ENCODE assay signal across 8 cellular contexts in the genomic region with DNA sequence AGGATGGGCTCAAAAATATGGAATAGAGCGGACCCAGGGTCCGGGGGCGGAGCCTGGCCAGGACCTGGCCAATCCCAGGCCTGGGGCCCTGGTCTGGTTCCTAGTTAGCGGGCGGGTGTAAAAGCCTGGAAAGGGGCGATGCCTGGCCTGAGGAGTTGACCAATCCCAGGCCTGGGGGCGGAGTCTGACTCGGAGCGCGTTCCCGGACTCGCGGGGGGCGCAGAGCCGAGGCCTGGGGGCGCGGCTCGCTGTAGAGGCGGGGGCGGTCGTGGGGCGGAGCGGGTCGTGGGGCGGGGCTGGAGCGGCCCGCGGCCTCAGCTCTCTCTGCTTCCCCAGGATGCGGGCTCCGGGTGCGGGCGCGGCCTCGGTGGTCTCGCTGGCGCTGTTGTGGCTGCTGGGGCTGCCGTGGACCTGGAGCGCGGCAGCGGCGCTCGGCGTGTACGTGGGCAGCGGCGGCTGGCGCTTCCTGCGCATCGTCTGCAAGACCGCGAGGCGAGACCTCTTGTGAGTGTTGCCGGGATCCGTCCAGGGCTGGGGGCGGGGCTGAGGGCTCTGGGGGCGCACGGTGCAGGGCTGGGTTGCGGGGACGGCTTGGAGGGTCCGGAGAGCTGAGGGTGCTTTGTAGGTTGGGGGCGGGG. TPM values are rescaled to one million over a fixed set of nuclear protein-coding genes. Genes with fewer than 3 reads are reported as not detected.
DNase-seq lines count a peak whose midpoint lies in the region; ATAC-seq, FAIRE-seq and TF ChIP-seq lines count a peak whose summit lies in the region.

TSS of gene SLC27A1 (plus strand) at position 321 of the 638 bp plus-strand sequence. CDS start at position 338, 17 bp downstream.

- H3K36me3 ChIP-seq in BE2C = no peaks in the 10 kb centered on the region
- peaks cover 0 to 2% of the 10 kb centered on the region in 2 experiments; a peak in 1 of 5 replicates for H3K36me3 ChIP-seq in HepG2 (replicated peaks in 1 of 2; ENCODE audit: control insufficient read depth in 1 of 2, insufficient read depth in 2 of 2, low read length in 2 of 2)

- BruUV-seq in HepG2 (replicated peaks; lab: Mats Ljungman, UMichigan) = no TSS peak

- FAIRE-seq in GM19239 (lab: Jason Lieb, UNC) (peak; percentile 95), HepG2 (lab: Jason Lieb, UNC) (peak; percentile 81)

- peak within 1 kb of the TSS; percentile 87 for H2AFZ ChIP-seq in HepG2 (ENCODE audit: low read length)

- DNase-seq in BE2C (peak; percentile 100), GM19239 (ENCODE audit: insufficient read length, low spot score) (peak; percentile 89), NCI-H526 (lab: John Stamatoyannopoulos, UW) (peak; percentile 89 to 97), dermis microvascular lymphatic vessel endothelial cell (ENCODE audit: low read depth in 2 of 2) (peak; percentile 97 to 99), HepG2 (ENCODE audit: low spot score) (peak; percentile 98)
- peak; percentile 64 to 83 for DNase-seq in activated CD4-positive, alpha-beta T cell treated with anti-CD3 and anti-CD28 coated beads, Interleukin-2, amount 50 U/mL, for 24 hours (ENCODE audit: low read depth in 1 of 2, low spot score in 1 of 2)
- peak; percentile 81 for DNase-seq in stimulated activated CD4-positive, alpha-beta T cell treated with anti-CD3 and anti-CD28 coated beads, Interleukin-2, amount 100 ng/mL, for 4 hours (ENCODE audit: low read depth)

- H3K9me3 ChIP-seq in BE2C = no peaks in the 10 kb centered on the region
- no peaks in the 10 kb centered on the region for H3K9me3 ChIP-seq in HepG2 (ENCODE audit: low read length)

- TF ChIP-seq CTCF in BE2C (IDR thresholded peaks at IDR 0.05; ENCODE audit: low read depth, low read length) (no peak), HepG2 (CRISPR knock-in tag; IDR thresholded peaks at IDR 0.05) (peak; percentile 19; the same call in 1 of the 2 replicates)

- peak in 1 of 2 experiments; percentile 61; a peak in 1 of 4 replicates for TF ChIP-seq POLR2A in HepG2 (IDR thresholded peaks at IDR 0.05; ENCODE audit: insufficient read depth in 1 of 2, low read depth in 2 of 2, low read length in 2 of 2)

- peaks cover 8% of the 10 kb centered on the region for H3K79me2 ChIP-seq in HepG2 (ENCODE audit: insufficient read depth, low read length)

- POLR2A ChIA-PET in HepG2 (lab: Yijun Ruan, JAX) = interaction anchor here (0.6 to 2.0 kb wide), 4 partner anchors 28 to 136 kb away, joined by 3 to 5 read pairs (median 3); partner anchors contain the start of genes BST2 and PGLS

- H3K4me2 ChIP-seq in HepG2 (ENCODE audit: low read depth, low read length) = peak within 1 kb of the TSS; percentile 98

- intact Hi-C loops in HepG2 (cut with micrococcal nuclease; ENCODE audit: unreplicated experiment) = no loop called here

- H4K20me1 ChIP-seq in HepG2 (ENCODE audit: insufficient read depth, low read length) = no peaks in the 10 kb centered on the region

- no peak for TF ChIP-seq RAD21 in HepG2 (CRISPR knock-in tag; IDR thresholded peaks at IDR 0.05)

- 0% methylated on average over 10 of the region's 61 CpGs for WGBS in HepG2 (ENCODE audit: low lambda C conversion rate)

- TF ChIP-seq EP300 in HepG2 (IDR thresholded peaks at IDR 0.05; ENCODE audit: low read depth in 2 of 2, low read length in 2 of 2) (no peak), HepG2 (CRISPR knock-in tag; IDR thresholded peaks at IDR 0.05; ENCODE audit: borderline replicate concordance) (no peak)

- H3K27me3 ChIP-seq in BE2C (no peaks in the 10 kb centered on the region), HepG2 (ENCODE audit: control insufficient read depth in 1 of 2, insufficient read depth in 2 of 2, low read length in 2 of 2) (peaks cover 0 to 10% of the 10 kb centered on the region in 2 experiments; a peak in 2 of 5 replicates)

- in situ Hi-C loops in HepG2 (cut with HindIII; ENCODE audit: extremely low pct_ligation_motif_present, low pct_unique_long_range_greater_than_20kb) = no loop called here

- CTCF ChIA-PET in HepG2 (lab: Yijun Ruan, JAX; ENCODE audit: low intra/inter-chr PET ratio, low total read pairs) = no interaction called here

- H3K4me1 ChIP-seq in BE2C (peaks cover 5% of the 10 kb centered on the region), HepG2 (ENCODE audit: insufficient read depth, low read length) (peaks cover 62% of the 10 kb centered on the region)

- peak within 1 kb of the TSS; percentile 69 for H3K9ac ChIP-seq in HepG2 (ENCODE audit: insufficient read depth, low read depth, low read length)

- peak; percentile 68 for ATAC-seq in HG03442 (IDR thresholded peaks at IDR 0.05; ENCODE audit: unreplicated experiment)
- ATAC-seq in HepG2 = peak; percentile 93

- H3K27ac ChIP-seq in HepG2 (ENCODE audit: extremely low read length, insufficient read depth, low read length) = peak within 1 kb of the TSS; percentile 69

- H3K4me3 ChIP-seq in BE2C (ENCODE audit: low read depth, low read length) = peak within 1 kb of the TSS; percentile 65
- H3K4me3 ChIP-seq in HepG2 (replicated peaks in 1 of 3; ENCODE audit: insufficient read depth in 1 of 3, low read depth in 2 of 3, low read length in 3 of 3) = peak within 1 kb of the TSS; percentile 76 to 97 (median 85)

TF ChIP-seq in HepG2, 621 proteins besides CTCF, POLR2A, EP300 and RAD21 (continues in another document):
- TF ChIP-seq SP5 (CRISPR knock-in tag; IDR thresholded peaks at IDR 0.05; ENCODE audit: borderline replicate concordance, low read depth) (no peak; the same call in 1 of the 2 replicates), ZNF432 (CRISPR knock-in tag; IDR thresholded peaks at IDR 0.05; ENCODE audit: borderline replicate concordance) (no peak), TGIF2 (CRISPR knock-in tag; IDR thresholded peaks at IDR 0.05) (no peak), IKZF1 (IDR thresholded peaks at IDR 0.05) (no peak), SCMH1 (CRISPR knock-in tag; IDR thresholded peaks at IDR 0.05; ENCODE audit: borderline replicate concordance) (no peak), ZNF10 (CRISPR knock-in tag; IDR thresholded peaks at IDR 0.05; ENCODE audit: borderline replicate concordance, low read depth) (no peak), ZBTB43 (CRISPR knock-in tag; conservative IDR thresholded peaks at IDR 0.05) (no peak), CCDC6 (CRISPR knock-in tag; IDR thresholded peaks at IDR 0.05) (peak; percentile 38; the same call in 1 of the 2 replicates)

RNA-seq across cellular contexts. Expression of gene SLC27A1, which starts in this region (rescaled TPM):
- 4.7 TPM for polyA plus RNA-seq in BE2C (2012; ENCODE audit: insufficient read depth, insufficient read length, low read depth)
- total RNA-seq in dermis microvascular lymphatic vessel endothelial cell (13.2 and 22.4 TPM in 2 replicates), HepG2 (2016; rRNA removed; fragmentation: Illumina TruSeq; extraction: Trizol) (1.7 and 4.1 TPM in 2 replicates)
- 0.71 and 0.79 TPM in 2 replicates for total RNA-seq in HepG2 (2016; cell fraction: cytosol; rRNA removed; fragmentation: Illumina TruSeq; extraction: Trizol; ENCODE audit: low read depth)
- 1.7 and 4.7 TPM in 2 replicates for total RNA-seq in HepG2 (2016; cell fraction: insoluble cytoplasmic fraction; rRNA removed; fragmentation: Illumina TruSeq; extraction: Trizol)
- 1.8 and 2.2 TPM in 2 replicates for total RNA-seq in HepG2 (2016; cell fraction: membrane; rRNA removed; fragmentation: Illumina TruSeq; extraction: Trizol)
- total RNA-seq in HepG2 (2016; cell fraction: nucleus; rRNA removed; fragmentation: Illumina TruSeq; extraction: Trizol) = 4.2 and 7.1 TPM in 2 replicates
- 8.7 and 8.8 TPM in 2 replicates for polyA plus RNA-seq in HepG2 (2011; rRNA removed)
- 5.6 and 8.5 TPM in 2 replicates for polyA plus RNA-seq in HepG2 (2011; cell fraction: cytosol; rRNA removed)
- 30.2 and 36.7 TPM in 2 replicates for polyA plus RNA-seq in HepG2 (2011; cell fraction: nucleus; rRNA removed)
- polyA plus RNA-seq in HepG2 (2012) = 4.1 and 6.3 TPM in 2 replicates
- 0.52 and 0.53 TPM in 2 replicates for polyA plus RNA-seq in HepG2 (2016; cell fraction: cytosol; fragmentation: Illumina TruSeq; extraction: Trizol; ENCODE audit: low read depth)
- polyA plus RNA-seq in HepG2 (2016; cell fraction: insoluble cytoplasmic fraction; fragmentation: Illumina TruSeq; extraction: Trizol; ENCODE audit: low read depth) = 1.3 and 1.7 TPM in 2 replicates
- 0.94 and 1.2 TPM in 2 replicates for polyA plus RNA-seq in HepG2 (2016; cell fraction: membrane; fragmentation: Illumina TruSeq; extraction: Trizol; ENCODE audit: low read depth)
- polyA plus RNA-seq in HepG2 (2016; cell fraction: nucleus; fragmentation: Illumina TruSeq; extraction: Trizol; ENCODE audit: insufficient read depth, low read depth) = 9.9 and 10.8 TPM in 2 replicates
- polyA minus RNA-seq in HepG2 (2011; rRNA and poly(A)+ RNA removed; ENCODE audit: low replicate concordance) = 1.1 and 18.4 TPM in 2 replicates
- polyA minus RNA-seq in HepG2 (2011; cell fraction: cytosol; rRNA and poly(A)+ RNA removed) = 7.5 and 11.5 TPM in 2 replicates
- 5.5 and 9.3 TPM in 2 replicates for polyA minus RNA-seq in HepG2 (2011; cell fraction: nucleus; rRNA and poly(A)+ RNA removed)

Comparison
In these comparisons a context has a peak if more than half of its experiments do, and no peak if none do; other contexts are left out.
1. Peak in every context shown above with its lines: DNase-seq, ATAC-seq, H3K4me3 ChIP-seq and H3K27ac ChIP-seq.